In the genomic region with DNA sequence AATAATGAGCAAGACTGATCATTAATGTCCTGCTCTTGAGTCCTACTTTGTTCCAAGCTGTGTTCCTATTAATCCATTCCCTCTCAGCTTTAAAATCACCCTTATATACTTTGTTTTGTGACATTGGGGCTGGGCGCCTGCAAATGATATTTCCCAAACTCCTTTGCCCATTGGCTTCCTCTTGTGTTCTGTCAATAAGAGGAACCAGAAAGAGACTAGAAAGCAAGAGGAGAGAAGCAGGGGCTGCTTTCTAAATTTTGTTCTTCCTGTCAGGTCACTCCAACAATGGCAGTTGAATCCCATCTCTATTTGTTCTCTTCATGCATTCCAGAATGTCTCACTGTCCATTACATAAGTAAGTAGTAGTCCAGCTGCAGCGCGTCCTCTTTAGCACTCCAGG, we compare ENCODE assay signal across 1 cellular context.
TF ChIP-seq lines count a peak whose summit lies in the region.

No MANE protein-coding gene starts in this region.

TF ChIP-seq in H1, 55 proteins besides CTCF, POLR2A, EP300 and RAD21:
- no peak for TF ChIP-seq FOSL1 (IDR thresholded peaks at IDR 0.05; ENCODE audit: insufficient read depth, low read depth, low read length)
- no peak for TF ChIP-seq GABPA (IDR thresholded peaks at IDR 0.05; ENCODE audit: borderline replicate concordance, insufficient read depth, low read length)
- TF ChIP-seq TAF7 (optimal IDR thresholded peaks at IDR 0.05; ENCODE audit: borderline replicate concordance, low read depth, low read length), result no peak
- TF ChIP-seq SIX5 (IDR thresholded peaks at IDR 0.05; ENCODE audit: low read depth, low read length), result no peak
- no peak for TF ChIP-seq SP1 (IDR thresholded peaks at IDR 0.05; ENCODE audit: low read depth, low read length)
- TF ChIP-seq EZH2 (IDR thresholded peaks at IDR 0.05; ENCODE audit: low read depth, low read length, severe bottlenecking), result no peak
- no peak for TF ChIP-seq CHD2 (IDR thresholded peaks at IDR 0.05; ENCODE audit: low read length)
- TF ChIP-seq CBX5 (IDR thresholded peaks at IDR 0.05; ENCODE audit: low read depth, low read length), result no peak
- no peak for TF ChIP-seq MAFK (IDR thresholded peaks at IDR 0.05; ENCODE audit: low read depth, low read length)
- no peak for TF ChIP-seq CREB1 (IDR thresholded peaks at IDR 0.05)
- no peak for TF ChIP-seq CHD1 (IDR thresholded peaks at IDR 0.05; ENCODE audit: low read depth, low read length)
- TF ChIP-seq CEBPB (IDR thresholded peaks at IDR 0.05; ENCODE audit: low read depth, low read length), result no peak
- TF ChIP-seq KDM4A (IDR thresholded peaks at IDR 0.05; ENCODE audit: low read depth, low read length, severe bottlenecking), result no peak
- TF ChIP-seq HDAC2 (IDR thresholded peaks at IDR 0.05; ENCODE audit: borderline replicate concordance in 1 of 2, low read depth in 2 of 2, low read length in 2 of 2), result no peak
- no peak for TF ChIP-seq KDM1A (IDR thresholded peaks at IDR 0.05; ENCODE audit: borderline replicate concordance, low read length)
- TF ChIP-seq TBP (IDR thresholded peaks at IDR 0.05; ENCODE audit: low read depth, low read length), result no peak
- no peak for TF ChIP-seq SUZ12 (IDR thresholded peaks at IDR 0.05; ENCODE audit: low read length)
- TF ChIP-seq POLR2AphosphoS5 (IDR thresholded peaks at IDR 0.05; ENCODE audit: low read depth, low read length), result no peak
